8 cellular contexts compared by ENCODE assay signal in the genomic region with DNA sequence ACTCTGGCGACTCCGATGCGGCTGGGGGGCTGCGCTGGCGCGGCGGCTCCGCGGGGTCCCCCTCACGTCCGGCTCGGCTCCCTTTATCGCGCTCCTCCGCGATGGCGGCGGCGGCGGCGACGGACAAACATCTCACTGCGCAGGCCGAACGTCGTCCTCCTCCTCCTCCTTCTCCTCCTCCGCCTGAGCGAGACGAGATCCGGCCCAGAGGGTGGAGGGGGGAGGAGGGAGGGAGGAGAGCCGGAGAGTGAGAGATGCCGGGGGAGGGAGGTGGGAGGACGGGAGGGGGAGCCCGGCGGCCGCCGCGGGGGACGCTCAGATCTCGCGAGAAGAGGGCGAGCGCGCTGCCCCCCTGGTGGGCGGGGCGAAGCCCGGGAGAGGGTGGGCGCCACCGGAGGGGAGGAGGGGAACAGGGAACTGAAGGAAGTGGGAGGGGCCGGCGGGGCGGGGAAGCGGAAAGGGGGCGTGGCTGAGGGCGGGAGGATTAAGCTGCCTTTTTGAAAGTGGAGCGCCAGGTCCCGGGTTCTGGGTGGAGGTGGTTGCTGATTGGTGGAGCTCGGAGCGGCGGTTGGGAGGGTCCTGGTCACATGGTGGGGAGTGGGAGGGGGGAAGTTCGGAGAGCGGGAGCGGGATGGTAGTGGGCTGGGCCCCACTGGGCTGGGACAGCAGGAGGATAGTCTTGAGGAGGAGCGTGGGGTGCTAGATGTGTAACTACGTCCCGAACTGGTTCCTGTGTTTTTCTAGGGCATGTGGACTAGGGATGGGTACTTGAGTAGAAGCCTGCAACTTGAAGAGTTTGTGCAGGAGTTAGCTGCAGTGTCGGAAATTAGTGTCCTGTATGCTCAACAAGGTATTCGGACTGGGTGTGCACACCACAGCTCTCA.
DNase-seq lines count a peak whose midpoint lies in the region; ATAC-seq and TF ChIP-seq lines count a peak whose summit lies in the region.

A gene (minus strand): TSS at position 159 of the 884 bp plus-strand sequence. CDS start 354 bp downstream, outside the sequence.

- no peaks in the 10 kb centered on the region for H3K27me3 Mint-ChIP-seq in central memory CD8-positive, alpha-beta T cell

- H3K36me3 Mint-ChIP-seq in central memory CD8-positive, alpha-beta T cell (ENCODE audit: insufficient read depth): peaks cover 16% of the 10 kb centered on the region

- TF ChIP-seq CTCF in AG09309 (IDR thresholded peaks at IDR 0.05; ENCODE audit: control insufficient read depth, insufficient read depth, low read depth, low read length, missing control alignments): no peak

- H3K9me3 Mint-ChIP-seq in central memory CD8-positive, alpha-beta T cell: no peaks in the 10 kb centered on the region

- H3K27ac Mint-ChIP-seq in central memory CD8-positive, alpha-beta T cell (ENCODE audit: low read depth): peak within 1 kb of the TSS; percentile 94

- ATAC-seq in GM19025 (IDR thresholded peaks at IDR 0.05; ENCODE audit: low read depth, unreplicated experiment) (peak; percentile 66), HG03342 (IDR thresholded peaks at IDR 0.05; ENCODE audit: unreplicated experiment) (peak; percentile 66)
- ATAC-seq in central memory CD8-positive, alpha-beta T cell (replicated peaks; ENCODE audit: extremely low read depth, poor library complexity, severe bottlenecking): peak; percentile 86

- peaks cover 40% of the 10 kb centered on the region for H3K4me1 Mint-ChIP-seq in central memory CD8-positive, alpha-beta T cell

- H3K4me3 Mint-ChIP-seq in central memory CD8-positive, alpha-beta T cell: peak within 1 kb of the TSS; percentile 97

- peak within 1 kb of the TSS; percentile 93 for H3K4me3 ChIP-seq in AG09309 (ENCODE audit: control insufficient read depth, low read depth, low read length)

- peak; percentile 88 for DNase-seq in AG09309 (ENCODE audit: low read depth)
- DNase-seq in NCI-H446 (lab: John Stamatoyannopoulos, UW): peak; percentile 98 to 99
- DNase-seq in activated CD4-positive, CD25-positive, alpha-beta regulatory T cell treated with anti-CD3 and anti-CD28 coated beads, Interleukin-2, amount 50 U/mL, for 16 hours (ENCODE audit: low read depth, low spot score): peak; percentile 99
- peak; percentile 98 to 99 for DNase-seq in central memory CD8-positive, alpha-beta T cell (ENCODE audit: low spot score in 2 of 2)
- peak; percentile 100 for DNase-seq in islet precursor cell
- peak; percentile 99 for DNase-seq in stimulated activated CD4-positive, alpha-beta T cell treated with anti-CD3 and anti-CD28 coated beads, Interleukin-12 subunit alpha, Interleukin-12 subunit beta, amount 100 ng/mL, for 48 hours (ENCODE audit: low read depth in 2 of 3, low spot score in 1 of 3)

Comparison
In these comparisons a context has a peak if more than half of its experiments do, and no peak if none do; other contexts are left out.
1. Peak in every context shown above with its lines: DNase-seq, ATAC-seq and H3K4me3 ChIP-seq.